8 cellular contexts compared by ENCODE assay signal in the genomic region with DNA sequence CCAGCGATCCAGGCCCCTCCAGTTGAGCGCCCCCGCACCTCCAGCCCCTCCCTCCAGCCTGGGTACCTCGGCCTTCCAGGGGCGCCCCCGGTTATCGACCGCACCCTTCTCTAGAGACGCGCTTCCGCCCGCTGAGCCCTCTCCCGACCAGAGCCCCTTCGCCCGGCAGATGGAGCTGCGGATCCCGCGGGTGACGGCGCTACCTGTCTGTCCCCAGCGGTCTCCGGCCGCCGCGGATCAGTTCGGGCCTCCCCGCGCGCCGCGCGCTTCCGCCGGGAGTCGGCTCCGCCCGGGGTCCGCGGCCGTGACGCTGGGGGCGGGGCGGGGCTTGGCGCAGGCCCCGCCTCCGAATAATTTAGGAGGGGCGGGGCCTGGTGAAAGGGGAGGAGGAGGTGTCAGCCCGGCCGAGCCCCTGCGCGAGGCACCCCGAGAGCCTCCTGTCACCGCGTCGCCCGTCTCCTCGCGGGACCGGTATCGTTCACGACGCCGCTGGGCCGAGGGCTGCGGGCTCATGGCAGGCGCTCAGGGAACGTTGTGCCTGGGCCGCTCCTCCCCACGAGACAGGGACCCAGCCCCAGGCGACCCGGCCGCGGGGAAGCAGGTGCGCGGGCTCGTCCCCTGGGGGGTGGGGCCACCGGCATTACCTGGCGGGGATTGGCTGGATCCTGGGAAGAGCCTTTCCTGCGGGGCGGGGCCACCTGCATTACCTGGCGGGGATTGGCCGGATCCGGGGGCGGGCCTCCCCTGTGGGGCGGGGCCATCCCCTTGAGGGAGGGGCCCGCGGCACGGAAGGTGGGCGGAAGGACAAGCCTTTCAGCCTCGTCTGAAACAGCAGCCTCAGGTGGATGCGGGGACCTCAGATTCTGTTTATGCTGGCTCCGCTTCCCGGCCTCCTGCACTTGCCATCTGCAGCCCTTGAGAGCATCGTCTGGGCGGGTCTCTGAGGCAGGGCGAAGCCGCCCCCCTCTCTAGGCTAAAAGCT. TPM values are rescaled to one million over a fixed set of nuclear protein-coding genes. Genes with fewer than 3 reads are reported as not detected.
DNase-seq lines count a peak whose midpoint lies in the region; ATAC-seq and TF ChIP-seq lines count a peak whose summit lies in the region.

A gene with protein sequence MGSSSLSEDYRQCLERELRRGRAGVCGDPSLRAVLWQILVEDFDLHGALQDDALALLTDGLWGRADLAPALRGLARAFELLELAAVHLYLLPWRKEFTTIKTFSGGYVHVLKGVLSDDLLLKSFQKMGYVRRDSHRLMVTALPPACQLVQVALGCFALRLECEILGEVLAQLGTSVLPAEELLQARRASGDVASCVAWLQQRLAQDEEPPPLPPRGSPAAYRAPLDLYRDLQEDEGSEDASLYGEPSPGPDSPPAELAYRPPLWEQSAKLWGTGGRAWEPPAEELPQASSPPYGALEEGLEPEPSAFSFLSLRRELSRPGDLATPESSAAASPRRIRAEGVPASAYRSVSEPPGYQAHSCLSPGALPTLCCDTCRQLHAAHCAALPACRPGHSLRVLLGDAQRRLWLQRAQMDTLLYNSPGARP (minus strand): TSS at position 281 of the 982 bp plus-strand sequence. CDS start 473 bp downstream, outside the sequence.

- DNase-seq in HFF-Myc (ENCODE audit: extremely low read depth, low read depth) = no peak
- peak; percentile 93 for DNase-seq in NB4 (ENCODE audit: low read depth)
- DNase-seq in activated naive CD4-positive, alpha-beta T cell treated with anti-CD3 and anti-CD28 coated beads, Interleukin-2, amount 50 U/mL, for 72 hours (ENCODE audit: low spot score in 2 of 2) = peak; percentile 98 to 99
- peak; percentile 92 for DNase-seq in glutamatergic neuron
- DNase-seq in ovary = peak; percentile 91 to 93 (median 92)
- peak; percentile 71 to 88 for DNase-seq in tibial artery

- no peaks in the 10 kb centered on the region for H3K36me3 Mint-ChIP-seq in activated naive CD4-positive, alpha-beta T cell treated with anti-CD3 and anti-CD28 coated beads, Interleukin-2, amount 50 U/mL, for 72 hours
- H3K36me3 Mint-ChIP-seq in glutamatergic neuron (ENCODE audit: unreplicated experiment) = no peaks in the 10 kb centered on the region

- H3K27me3 ChIP-seq in ovary = no peaks in the 10 kb centered on the region
- H3K27me3 ChIP-seq in tibial artery = peaks cover 0 to 23% of the 10 kb centered on the region in 2 donors

- TF ChIP-seq CTCF in HFF-Myc (IDR thresholded peaks at IDR 0.05; ENCODE audit: low read depth, low read length, missing control alignments) = no peak
- TF ChIP-seq CTCF in NB4 (IDR thresholded peaks at IDR 0.05; ENCODE audit: low read depth, low read length) = peak; percentile 6
- no peak for TF ChIP-seq CTCF in glutamatergic neuron (IDR thresholded peaks at IDR 0.05; ENCODE audit: partially characterized antibody, unreplicated experiment)
- peak in 1 of 3 donors; percentile 15 for TF ChIP-seq CTCF in ovary (IDR thresholded peaks at IDR 0.05)
- TF ChIP-seq CTCF in tibial artery (IDR thresholded peaks at IDR 0.05) = no peak

- TF ChIP-seq POLR2A in GM10847 (IDR thresholded peaks at IDR 0.05; ENCODE audit: extremely low read depth, insufficient read length) (peak; percentile 51), NB4 (IDR thresholded peaks at IDR 0.05; ENCODE audit: extremely low read depth, insufficient read length) (peak; percentile 65), ovary (IDR thresholded peaks at IDR 0.05) (peak; percentile 96)

- no peak for TF ChIP-seq EP300 in ovary (IDR thresholded peaks at IDR 0.05)

- peak; percentile 66 for ATAC-seq in SK-N-SH treated with all-trans-retinoic acid at 6 μM for 48 hours
- peak; percentile 74 to 78 for ATAC-seq in activated naive CD4-positive, alpha-beta T cell treated with anti-CD3 and anti-CD28 coated beads, Interleukin-2, amount 50 U/mL, for 72 hours

- H3K27ac Mint-ChIP-seq in activated naive CD4-positive, alpha-beta T cell treated with anti-CD3 and anti-CD28 coated beads, Interleukin-2, amount 50 U/mL, for 72 hours = peak within 1 kb of the TSS; percentile 64 to 72
- no peak within 1 kb of the TSS for H3K27ac Mint-ChIP-seq in glutamatergic neuron (ENCODE audit: unreplicated experiment)

- H3K27me3 Mint-ChIP-seq in glutamatergic neuron (ENCODE audit: unreplicated experiment) = peaks cover 8% of the 10 kb centered on the region

- peaks cover 5% of the 10 kb centered on the region for H3K4me1 Mint-ChIP-seq in glutamatergic neuron (ENCODE audit: low read depth, unreplicated experiment)

- H3K4me1 ChIP-seq in ovary (ENCODE audit: insufficient read depth) = peaks cover 12% of the 10 kb centered on the region
- peaks cover 7 to 33% (median 27%) of the 10 kb centered on the region in 4 donors for H3K4me1 ChIP-seq in tibial artery

- H3K4me3 Mint-ChIP-seq in glutamatergic neuron (ENCODE audit: unreplicated experiment) = peak within 1 kb of the TSS; percentile 67

- no peaks in the 10 kb centered on the region for H3K9me3 ChIP-seq in ovary
- no peaks in the 10 kb centered on the region for H3K9me3 ChIP-seq in tibial artery

- H3K9me3 Mint-ChIP-seq in activated naive CD4-positive, alpha-beta T cell treated with anti-CD3 and anti-CD28 coated beads, Interleukin-2, amount 50 U/mL, for 72 hours = no peaks in the 10 kb centered on the region
- peaks cover 11% of the 10 kb centered on the region for H3K9me3 Mint-ChIP-seq in glutamatergic neuron (ENCODE audit: unreplicated experiment)

- peak within 1 kb of the TSS; percentile 56 for H3K4me3 ChIP-seq in HFF-Myc (replicated peaks; ENCODE audit: low read depth, low read length)
- peak within 1 kb of the TSS; percentile 49 for H3K4me3 ChIP-seq in NB4 (ENCODE audit: low read depth, low read length)
- peak within 1 kb of the TSS; percentile 55 for H3K4me3 ChIP-seq in ovary
- peak within 1 kb of the TSS; percentile 60 to 88 for H3K4me3 ChIP-seq in tibial artery

- WGBS in ovary, 3 donors = 1 to 2% (median 1%) methylated on average over 62 to 97 of the region's 97 CpGs

- intact Hi-C loops in ovary (cut with DNase I) (loop anchor here in 3 of 4 donors (10.0 kb wide), 2 partner anchors 93 to 153 kb away; no protein-coding TSS in a partner anchor), tibial artery (cut with DNase I; ENCODE audit: low total_unique reads) (loop anchor here (2.0 kb wide), 1 partner anchor 171 kb away; the partner anchor contains the start of gene TCF25)

- peak within 1 kb of the TSS; percentile 65 to 66 for H3K27ac ChIP-seq in ovary
- H3K27ac ChIP-seq in tibial artery = peak within 1 kb of the TSS; percentile 84

- no peaks in the 10 kb centered on the region for H3K36me3 ChIP-seq in ovary
- H3K36me3 ChIP-seq in tibial artery = peaks cover 0 to 13% (median 7%) of the 10 kb centered on the region in 3 donors

TF ChIP-seq in SK-N-SH treated with all-trans-retinoic acid at 6 μM for 48 hours, 23 proteins besides CTCF, POLR2A, EP300 and RAD21:
- TF ChIP-seq PPARA (CRISPR knock-in tag; IDR thresholded peaks at IDR 0.05; ENCODE audit: borderline replicate concordance) (no peak), SNAI2 (CRISPR knock-in tag; IDR thresholded peaks at IDR 0.05) (peak; percentile 28; the same call in 1 of the 2 replicates)

RNA-seq across cellular contexts. Expression of the gene that starts here (rescaled TPM):
- total RNA-seq in activated naive CD4-positive, alpha-beta T cell treated with anti-CD3 and anti-CD28 coated beads, Interleukin-2, amount 50 U/mL, for 72 hours = 1 to 10 TPM; 1.3 to 7.0 TPM
- 18.6 TPM for total RNA-seq in glutamatergic neuron (ENCODE audit: unreplicated experiment)
- 10 to 100 TPM in 4 of 7 donors, 1 to 10 TPM in 3; 3.6 to 29.8 (median 11.1) TPM for total RNA-seq in ovary
- polyA plus RNA-seq in ovary = 1 to 10 TPM in 1 of 2 donors, under 1 TPM in 1; 0.42 to 4.8 TPM
